11 cellular contexts compared by ENCODE assay signal in genomic region chr11:57424137-57424801, GRCh38. TPM values are rescaled to one million over a fixed set of nuclear protein-coding genes. Genes with fewer than 3 reads are reported as not detected.
DNase-seq lines count a peak whose midpoint lies in the region; ATAC-seq and TF ChIP-seq lines count a peak whose summit lies in the region.
"Had no signal": no experiment of that assay in that cellular context is flagged by ENCODE, and none has a peak within 500 bp of the region (broad histone marks: within the 10 kb centered on the region; RNA-seq: fewer than 3 reads in every experiment).

No MANE protein-coding gene starts in this region.

- no peaks in the 10 kb centered on the region for H3K27me3 ChIP-seq in Peyer's patch
- no peaks in the 10 kb centered on the region for H3K27me3 ChIP-seq in skeletal muscle satellite cell (ENCODE audit: control insufficient read depth, insufficient read depth, low read length)

- no peaks in the 10 kb centered on the region for H3K9me3 ChIP-seq in Peyer's patch
- H3K9me3 ChIP-seq in skeletal muscle satellite cell (replicated peaks; ENCODE audit: low read length): no peaks in the 10 kb centered on the region

- TF ChIP-seq POLR2A in Peyer's patch (IDR thresholded peaks at IDR 0.05): no peak

- peak overlapping the region; percentile 83 to 86 (median 84) for H3K27ac ChIP-seq in Peyer's patch
- H3K27ac ChIP-seq in epithelial cell of prostate: peak overlapping the region; percentile 90

- no peak for TF ChIP-seq CTCF in Peyer's patch (IDR thresholded peaks at IDR 0.05)

- H3K36me3 ChIP-seq in Peyer's patch (peaks cover 0 to 5% (median 0%) of the 10 kb centered on the region in 3 donors), skeletal muscle satellite cell (ENCODE audit: insufficient read depth, low read length) (peaks cover 23% of the 10 kb centered on the region)

- no peak for DNase-seq in Peyer's patch
- DNase-seq in epithelial cell of prostate (ENCODE audit: low read depth, low spot score): no peak
- no peak for DNase-seq in NOMO-1 treated with DMSO at 0.1 percent for 48 hours (lab: John Stamatoyannopoulos, UW; ENCODE audit: unreplicated experiment)
- DNase-seq in COR-L47 (lab: John Stamatoyannopoulos, UW): no peak

- ATAC-seq in GM21367 (IDR thresholded peaks at IDR 0.05; ENCODE audit: unreplicated experiment) (no peak), GM18868 (IDR thresholded peaks at IDR 0.05; ENCODE audit: unreplicated experiment) (no peak)
- ATAC-seq: GM23338 had no signal

- peak overlapping the region; percentile 29 for H3K9ac ChIP-seq in skeletal muscle satellite cell (ENCODE audit: low read depth, low read length)

- peaks cover 0 to 30% (median 24%) of the 10 kb centered on the region in 4 donors for H3K4me1 ChIP-seq in Peyer's patch
- H3K4me1 ChIP-seq in skeletal muscle satellite cell (ENCODE audit: control insufficient read depth, insufficient read depth, low read length): peaks cover 44% of the 10 kb centered on the region

- H3K4me3 ChIP-seq in GM08714 (ENCODE audit: low read length): peak overlapping the region; percentile 80; the same call in 1 of the 2 replicates
- peak overlapping the region in 1 of 4 donors; percentile 14 for H3K4me3 ChIP-seq in Peyer's patch
- H3K4me3 ChIP-seq in skeletal muscle satellite cell (ENCODE audit: low read length): no peak overlapping the region
- H3K4me3 ChIP-seq: GM23338 had no signal

- H3K4me2 ChIP-seq in skeletal muscle satellite cell (ENCODE audit: low read length): peak overlapping the region; percentile 70
- H3K4me2 ChIP-seq: GM23338 had no signal

RNA-seq across cellular contexts. Expression of gene SLC43A3, which starts 2.7 kb away (rescaled TPM):
- 10 to 100 TPM in 3 of 4 donors, 1 to 10 TPM in 1; 5.1 to 38.8 (median 17.6) TPM for total RNA-seq in Peyer's patch
- 83.4 and 140 TPM in 2 replicates for total RNA-seq in skeletal muscle satellite cell (2012; rRNA removed)

RNA-seq across cellular contexts. Expression of gene PRG2, which starts 33.8 kb away (rescaled TPM):
- not detected for total RNA-seq in Peyer's patch
- total RNA-seq in skeletal muscle satellite cell (2012; rRNA removed): 0.25 TPM in 1 of 2 replicates, not detected in the other
- total RNA-seq: glomerular endothelial cell, GM23338, renal cortical epithelial cell had no signal

RNA-seq across cellular contexts. Expression of gene RTN4RL2, which starts 36.1 kb away (rescaled TPM):
- 1 to 10 TPM in 1 of 4 donors, not detected in 3; 1.2 TPM for total RNA-seq in Peyer's patch
- 0.51 TPM in 1 of 2 replicates, not detected in the other for total RNA-seq in skeletal muscle satellite cell (2012; rRNA removed)

RNA-seq across cellular contexts. Expression of gene PRG3, which starts 43.3 kb away (rescaled TPM):
- total RNA-seq in Peyer's patch: not detected
- total RNA-seq in skeletal muscle satellite cell (2012; rRNA removed): not detected in 2 replicates
- total RNA-seq: glomerular endothelial cell, GM23338, renal cortical epithelial cell had no signal
